Comparison of ENCODE assay signal across 8 cellular contexts in the genomic region with DNA sequence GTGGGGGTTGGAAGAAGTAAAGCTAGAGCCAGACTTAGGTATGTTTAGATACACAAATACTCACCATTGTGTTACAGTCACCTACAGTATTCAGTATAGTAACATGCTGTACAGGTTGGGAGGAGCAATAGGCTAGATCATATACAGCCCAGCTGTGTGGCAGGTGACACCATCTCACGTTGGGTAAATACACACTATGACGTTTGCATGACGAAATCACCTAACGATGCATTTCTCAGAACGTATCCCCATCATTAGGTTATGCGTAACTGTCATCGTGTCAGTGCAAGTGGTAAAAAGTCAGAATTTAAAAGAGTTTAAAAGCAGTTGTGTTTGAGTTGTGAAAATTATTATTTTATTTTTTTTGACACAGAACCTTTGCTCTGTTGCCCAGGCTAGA.
"Had no signal": no experiment of that assay in that cellular context is flagged by ENCODE, and none has a peak within 500 bp of the region (broad histone marks: within the 10 kb centered on the region; RNA-seq: fewer than 3 reads in every experiment).

No MANE protein-coding gene starts in this region.

- DNase-seq: GDM1, GF-D8 had no signal

- H3K4me3 ChIP-seq: GM12878 had no signal

- ATAC-seq: GM12878 had no signal

- FAIRE-seq: G401.6, GM12878, GM12891, GM12892, GM18507, GM19239 had no signal
